8 cellular contexts compared by ENCODE assay signal in genomic region chr5:172959824-172960799, GRCh38. TPM values are rescaled to one million over a fixed set of nuclear protein-coding genes. Genes with fewer than 3 reads are reported as not detected.
A peak's percentile ranks its signal among the peaks of the same experiment; 100 is the strongest.
DNase-seq lines count a peak whose midpoint lies in the region; ATAC-seq, FAIRE-seq and TF ChIP-seq lines count a peak whose summit lies in the region.

No MANE protein-coding gene starts in this region.

- FAIRE-seq in frontal cortex (lab: Jason Lieb, UNC) = no peak
- FAIRE-seq in H54 (lab: Jason Lieb, UNC) = no peak

- intact Hi-C loops in naive thymus-derived CD4-positive, alpha-beta T cell (cut with micrococcal nuclease) = loop anchor here (1.0 to 10.0 kb wide), 17 partner anchors 23 to 1573 kb away; partner anchors contain the start of genes ATP6V0E1 (in 2 of the 2), BNIP1 (in 2 of the 2), ERGIC1 (in 2 of the 2) and SH3PXD2B (in 2 of the 2)

- peaks cover 0 to 4% (median 0%) of the 10 kb centered on the region in 11 donors for H3K9me3 Mint-ChIP-seq in naive thymus-derived CD4-positive, alpha-beta T cell

- peak overlapping the region; percentile 94 to 99 (median 98) for H3K27ac Mint-ChIP-seq in naive thymus-derived CD4-positive, alpha-beta T cell

- H3K36me3 ChIP-seq in BE2C = no peaks in the 10 kb centered on the region
- peaks cover 0 to 17% (median 7%) of the 10 kb centered on the region in 3 experiments for H3K36me3 ChIP-seq in naive thymus-derived CD4-positive, alpha-beta T cell (ENCODE audit: control insufficient read depth in 2 of 3, insufficient read depth in 3 of 3, low read length in 3 of 3)

- H3K27me3 ChIP-seq in BE2C = no peaks in the 10 kb centered on the region
- H3K27me3 ChIP-seq in naive thymus-derived CD4-positive, alpha-beta T cell (ENCODE audit: control insufficient read depth in 2 of 2, insufficient read depth in 2 of 2, low read length in 2 of 2) = no peaks in the 10 kb centered on the region

- no peak for ATAC-seq in naive thymus-derived CD4-positive, alpha-beta T cell
- ATAC-seq in HG03159 (IDR thresholded peaks at IDR 0.05; ENCODE audit: unreplicated experiment) = no peak

- POLR2A ChIA-PET in naive thymus-derived CD4-positive, alpha-beta T cell (lab: Charles Lee) = interaction anchor here (0.7 to 1.9 kb wide), 15 partner anchors 8 to 953 kb away, joined by 3 to 15 read pairs (median 4); partner anchors contain the start of genes ATP6V0E1 and FBXW11

- peaks cover 18 to 41% (median 35%) of the 10 kb centered on the region in 7 donors for H3K4me1 Mint-ChIP-seq in naive thymus-derived CD4-positive, alpha-beta T cell

- no peak for TF ChIP-seq CTCF in BE2C (IDR thresholded peaks at IDR 0.05; ENCODE audit: low read depth, low read length)
- no peak for TF ChIP-seq CTCF in LNCaP clone FGC (IDR thresholded peaks at IDR 0.05; ENCODE audit: control insufficient read depth, extremely low read depth, insufficient read depth)
- TF ChIP-seq CTCF in coronary artery (IDR thresholded peaks at IDR 0.05) = no peak

- peak overlapping the region; percentile 88 to 98 (median 97) for H3K4me3 Mint-ChIP-seq in naive thymus-derived CD4-positive, alpha-beta T cell

- DNase-seq in BE2C (no peak), LNCaP clone FGC (ENCODE audit: low read depth) (no peak), coronary artery (ENCODE audit: low spot score) (peak; percentile 72), frontal cortex (ENCODE audit: low spot score in 2 of 2) (no peak), GM19238 (ENCODE audit: insufficient read length, low spot score) (no peak), H54 (ENCODE audit: insufficient read length, low spot score) (no peak)
- peak in 1 of 9 donors; percentile 26 for DNase-seq in naive thymus-derived CD4-positive, alpha-beta T cell

- H3K4me3 ChIP-seq in BE2C (ENCODE audit: low read depth, low read length) = peak overlapping the region; percentile 90
- H3K4me3 ChIP-seq in LNCaP clone FGC (ENCODE audit: low read depth, low read length) = peak overlapping the region; percentile 100
- peak overlapping the region; percentile 83 for H3K4me3 ChIP-seq in coronary artery
- H3K4me3 ChIP-seq in naive thymus-derived CD4-positive, alpha-beta T cell (ENCODE audit: low read length) = peak overlapping the region; percentile 90

- peaks cover 7 to 18% (median 11%) of the 10 kb centered on the region in 5 donors for H3K36me3 Mint-ChIP-seq in naive thymus-derived CD4-positive, alpha-beta T cell

- peak overlapping the region; percentile 73 to 89 for H3K27ac ChIP-seq in coronary artery
- peak overlapping the region; percentile 95 for H3K27ac ChIP-seq in naive thymus-derived CD4-positive, alpha-beta T cell (ENCODE audit: low read depth, low read length)

- peaks cover 4% of the 10 kb centered on the region; the same call in 1 of the 2 replicates for H3K4me1 ChIP-seq in BE2C
- peaks cover 9 to 10% of the 10 kb centered on the region in 2 donors for H3K4me1 ChIP-seq in naive thymus-derived CD4-positive, alpha-beta T cell (ENCODE audit: control insufficient read depth in 2 of 2, insufficient read depth in 2 of 2, low read length in 2 of 2)

- TF ChIP-seq POLR2A in H54 (IDR thresholded peaks at IDR 0.05; ENCODE audit: low read depth, low read length) = no peak

- H3K27me3 Mint-ChIP-seq in naive thymus-derived CD4-positive, alpha-beta T cell = peaks cover 0 to 2% (median 0%) of the 10 kb centered on the region in 5 donors

- H3K9me3 ChIP-seq in BE2C = no peaks in the 10 kb centered on the region
- no peaks in the 10 kb centered on the region for H3K9me3 ChIP-seq in naive thymus-derived CD4-positive, alpha-beta T cell (ENCODE audit: control insufficient read depth in 2 of 3, low read length in 3 of 3)

- CTCF ChIA-PET in naive thymus-derived CD4-positive, alpha-beta T cell (lab: Charles Lee) = interaction anchor here (0.8 to 2.1 kb wide), 6 partner anchors 23 to 963 kb away, joined by 3 to 10 read pairs (median 4); partner anchors contain the start of genes ATP6V0E1 and DUSP1

RNA-seq across cellular contexts. Expression of gene RPL26L1, which starts 0.9 kb away (rescaled TPM):
- polyA plus RNA-seq in BE2C (2012; ENCODE audit: insufficient read depth, insufficient read length, low read depth) = 175 TPM
- 10 to 100 TPM in 3 of 5 experiments, 1 to 10 TPM in 2; 9.6 to 40.0 (median 12.9) TPM for total RNA-seq in naive thymus-derived CD4-positive, alpha-beta T cell
- polyA plus RNA-seq in naive thymus-derived CD4-positive, alpha-beta T cell = 10 to 100 TPM; 29.7 to 37.1 TPM
- total RNA-seq in frontal cortex = 33.8 TPM

RNA-seq across cellular contexts. Expression of gene ATP6V0E1, which starts 23.5 kb away (rescaled TPM):
- polyA plus RNA-seq in BE2C (2012; ENCODE audit: insufficient read depth, insufficient read length, low read depth) = 285 TPM
- total RNA-seq in naive thymus-derived CD4-positive, alpha-beta T cell = 100 to 1,000 TPM in 4 of 5 experiments, 10 to 100 TPM in 1; 61.8 to 170 (median 119) TPM
- 100 to 1,000 TPM; 415 to 455 TPM for polyA plus RNA-seq in naive thymus-derived CD4-positive, alpha-beta T cell
- total RNA-seq in frontal cortex = 35.1 TPM
